Comparison of ENCODE assay signal across 8 cellular contexts in the genomic region with DNA sequence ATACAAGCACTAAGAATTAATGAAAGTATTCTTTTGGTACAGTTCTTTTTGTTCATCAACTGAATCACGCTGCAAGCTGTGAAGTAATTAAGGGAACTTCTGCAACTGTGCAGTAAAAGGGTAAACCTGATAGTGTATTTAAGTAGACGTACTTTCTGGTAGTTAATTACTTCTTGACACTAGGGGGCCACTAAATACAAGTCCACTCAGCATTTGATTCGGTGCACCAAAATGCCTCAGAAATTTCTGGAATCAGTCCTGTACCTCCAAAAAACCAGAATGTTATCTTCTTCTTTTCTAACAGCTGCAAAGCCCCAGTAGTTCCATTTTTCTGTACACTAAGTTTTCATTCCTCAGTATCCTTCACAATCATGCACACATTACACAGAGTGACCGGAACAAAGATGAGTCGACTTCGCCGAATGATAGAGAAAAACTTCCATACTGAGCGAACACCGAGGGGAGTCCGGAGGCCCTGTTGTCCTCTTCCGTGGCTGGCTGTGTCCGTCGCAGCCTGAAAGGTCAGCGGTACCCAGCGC. TPM values are rescaled to one million over a fixed set of nuclear protein-coding genes. Genes with fewer than 3 reads are reported as not detected.
DNase-seq lines count a peak whose midpoint lies in the region; ATAC-seq and TF ChIP-seq lines count a peak whose summit lies in the region.

No MANE protein-coding gene starts in this region.

- H3K4me3 Mint-ChIP-seq in activated CD8-positive, alpha-beta T cell treated with anti-CD3 and anti-CD28 coated beads, Interleukin-2, amount 10 ng/mL, durations not matched to agents 7 days and 5 days = peak overlapping the region; percentile 100

- CTCF ChIA-PET in GM10248 (lab: Yijun Ruan, JAX) = interaction anchor here (1.0 to 1.8 kb wide), 11 partner anchors 8 to 124 kb away, joined by 3 to 7 read pairs (median 3); no protein-coding TSS in a partner anchor
- CTCF ChIA-PET in activated CD8-positive, alpha-beta T cell treated with anti-CD3 and anti-CD28 coated beads, Interleukin-2, amount 10 ng/mL, durations not matched to agents 7 days and 5 days (lab: Charles Lee) = interaction anchor here (0.8 to 2.6 kb wide), 16 partner anchors 9 to 470 kb away, joined by 3 to 13 read pairs (median 3); a partner anchor contains a TSS

- H3K27ac ChIP-seq in gastroesophageal sphincter = peak overlapping the region; percentile 19 to 85 (median 83)
- H3K27ac ChIP-seq in ovary = peak overlapping the region in 1 of 2 donors; percentile 32

- H3K4me3 ChIP-seq in gastroesophageal sphincter (peak overlapping the region; percentile 92 to 94), ovary (peak overlapping the region; percentile 82)

- TF ChIP-seq CTCF in GM10248 (IDR thresholded peaks at IDR 0.05; ENCODE audit: control extremely low read depth, extremely low read depth, low read depth, missing control alignments) (peak; percentile 38), gastroesophageal sphincter (IDR thresholded peaks at IDR 0.05) (peak; percentile 22 to 48 (median 36)), ovary (IDR thresholded peaks at IDR 0.05) (no peak)

- peak overlapping the region; percentile 99 for H3K27ac Mint-ChIP-seq in activated CD8-positive, alpha-beta T cell treated with anti-CD3 and anti-CD28 coated beads, Interleukin-2, amount 10 ng/mL, durations not matched to agents 7 days and 5 days

- H3K9me3 ChIP-seq in gastroesophageal sphincter (no peaks in the 10 kb centered on the region), ovary (no peaks in the 10 kb centered on the region)

- TF ChIP-seq POLR2A in gastroesophageal sphincter (IDR thresholded peaks at IDR 0.05) (no peak), ovary (IDR thresholded peaks at IDR 0.05) (no peak)

- POLR2A ChIA-PET in GM10248 (lab: Yijun Ruan, JAX) = no interaction called here
- POLR2A ChIA-PET in activated CD8-positive, alpha-beta T cell treated with anti-CD3 and anti-CD28 coated beads, Interleukin-2, amount 10 ng/mL, durations not matched to agents 7 days and 5 days (lab: Charles Lee) = interaction anchor here (0.6 to 1.6 kb wide), 4 partner anchors 11 to 470 kb away, joined by 3 to 5 read pairs (median 4); a partner anchor contains a TSS

- intact Hi-C loops in ovary (cut with DNase I) = no loop called here

- no peaks in the 10 kb centered on the region for H3K27me3 Mint-ChIP-seq in activated CD8-positive, alpha-beta T cell treated with anti-CD3 and anti-CD28 coated beads, Interleukin-2, amount 10 ng/mL, durations not matched to agents 7 days and 5 days (ENCODE audit: low read depth)

- ATAC-seq in HG02610 (IDR thresholded peaks at IDR 0.05; ENCODE audit: unreplicated experiment) = peak; percentile 45
- peak; percentile 61 for ATAC-seq in activated CD8-positive, alpha-beta T cell treated with anti-CD3 and anti-CD28 coated beads, Interleukin-2, amount 10 ng/mL, durations not matched to agents 7 days and 5 days
- ATAC-seq in gastroesophageal sphincter = peak; percentile 41

- WGBS in gastroesophageal sphincter (ENCODE audit: low coverage in 1 of 2), 2 donors = 0% methylated on average over 3 to 5 of the region's 15 CpGs
- 0 to 2% (median 1%) methylated on average over 15 of the region's 15 CpGs for WGBS in ovary, 3 donors

- DNase-seq in A172 (ENCODE audit: low spot score) (peak; percentile 48), GM10248 (ENCODE audit: extremely low spot score) (peak; percentile 72), NCI-H1048 (lab: John Stamatoyannopoulos, UW) (peak; percentile 1), ovary (no peak), inferior parietal cortex (ENCODE audit: extremely low spot score) (no peak)
- DNase-seq in activated CD8-positive, alpha-beta T cell treated with anti-CD3 and anti-CD28 coated beads, Interleukin-2, amount 10 ng/mL, durations not matched to agents 7 days and 5 days = peak; percentile 42

- H3K9me3 Mint-ChIP-seq in activated CD8-positive, alpha-beta T cell treated with anti-CD3 and anti-CD28 coated beads, Interleukin-2, amount 10 ng/mL, durations not matched to agents 7 days and 5 days (ENCODE audit: insufficient read depth) = no peaks in the 10 kb centered on the region

- H3K36me3 Mint-ChIP-seq in activated CD8-positive, alpha-beta T cell treated with anti-CD3 and anti-CD28 coated beads, Interleukin-2, amount 10 ng/mL, durations not matched to agents 7 days and 5 days (ENCODE audit: low read depth) = peaks cover 48% of the 10 kb centered on the region

- H3K36me3 ChIP-seq in gastroesophageal sphincter = peaks cover 0 to 47% of the 10 kb centered on the region in 2 donors
- no peaks in the 10 kb centered on the region for H3K36me3 ChIP-seq in ovary

- H3K4me1 Mint-ChIP-seq in activated CD8-positive, alpha-beta T cell treated with anti-CD3 and anti-CD28 coated beads, Interleukin-2, amount 10 ng/mL, durations not matched to agents 7 days and 5 days (ENCODE audit: low read depth) = peaks cover 24% of the 10 kb centered on the region

- H3K27me3 ChIP-seq in gastroesophageal sphincter (no peaks in the 10 kb centered on the region), ovary (no peaks in the 10 kb centered on the region)

- H3K4me1 ChIP-seq in gastroesophageal sphincter = peaks cover 5 to 40% (median 18%) of the 10 kb centered on the region in 3 donors
- H3K4me1 ChIP-seq in ovary (ENCODE audit: insufficient read depth) = peaks cover 13% of the 10 kb centered on the region

- TF ChIP-seq EP300 in gastroesophageal sphincter (IDR thresholded peaks at IDR 0.05) (no peak), ovary (IDR thresholded peaks at IDR 0.05) (no peak)

RNA-seq across cellular contexts. Expression of a gene that starts 0.5 kb away (rescaled TPM):
- total RNA-seq in A172 (2014; rRNA removed; shearing (Covaris generic)) = 99.2 and 103 TPM in 2 replicates
- total RNA-seq in activated CD8-positive, alpha-beta T cell treated with anti-CD3 and anti-CD28 coated beads, Interleukin-2, amount 10 ng/mL, durations not matched to agents 7 days and 5 days = 10 to 100 TPM; 24.2 to 29.2 TPM
- 10 to 100 TPM; 10.1 to 21.9 (median 16.4) TPM for total RNA-seq in gastroesophageal sphincter
- total RNA-seq in ovary = 10 to 100 TPM; 13.1 to 22.1 (median 17.6) TPM
- 10 to 100 TPM in 1 of 2 donors, 1 to 10 TPM in 1; 9.9 to 19.0 TPM for polyA plus RNA-seq in ovary

RNA-seq across cellular contexts. Expression of a gene that starts 0.6 kb away (rescaled TPM):
- total RNA-seq in A172 (2014; rRNA removed; shearing (Covaris generic)) = 199 and 320 TPM in 2 replicates
- 100 to 1,000 TPM; 107 to 116 TPM for total RNA-seq in activated CD8-positive, alpha-beta T cell treated with anti-CD3 and anti-CD28 coated beads, Interleukin-2, amount 10 ng/mL, durations not matched to agents 7 days and 5 days
- total RNA-seq in gastroesophageal sphincter (100 to 1,000 TPM; 101 to 138 (median 120) TPM), ovary (100 to 1,000 TPM in 6 of 7 donors, 10 to 100 TPM in 1; 72.7 to 231 (median 170) TPM)
- 100 to 1,000 TPM; 197 to 244 TPM for polyA plus RNA-seq in ovary

Comparison
In these comparisons a context has a peak if more than half of its experiments do, and no peak if none do; other contexts are left out.
1. DNase-seq: peak in A172 (single experiment), GM10248 (single experiment), NCI-H1048 (single experiment) and activated CD8-positive, alpha-beta T cell treated with anti-CD3 and anti-CD28 coated beads, Interleukin-2, amount 10 ng/mL, durations not matched to agents 7 days and 5 days (single experiment); none in ovary (0 of 5) and inferior parietal cortex (single experiment).
2. CTCF ChIP-seq: peak in GM10248 (single experiment) and gastroesophageal sphincter (4 of 4); none in ovary (0 of 3).
3. Peak in every context shown above with its lines, with median percentiles within 50 percentile points of each other: ATAC-seq.